8 cellular contexts compared by ENCODE assay signal in genomic region chr9:124771021-124771866, GRCh38. TPM values are rescaled to one million over a fixed set of nuclear protein-coding genes. Genes with fewer than 3 reads are reported as not detected.
A peak's percentile ranks its signal among the peaks of the same experiment; 100 is the strongest.
DNase-seq lines count a peak whose midpoint lies in the region; ATAC-seq, FAIRE-seq and TF ChIP-seq lines count a peak whose summit lies in the region.

NR6A1 (minus strand) TSS chr9:124771311.

- FAIRE-seq in GM19239 (lab: Jason Lieb, UNC) = peak; percentile 95

- peak within 1 kb of the TSS; percentile 87 for H3K4me3 ChIP-seq in coronary artery

- TF ChIP-seq CTCF in coronary artery (IDR thresholded peaks at IDR 0.05) = no peak

- peak; percentile 91 for ATAC-seq in HG03442 (IDR thresholded peaks at IDR 0.05; ENCODE audit: unreplicated experiment)
- ATAC-seq in left lobe of liver = peak; percentile 84

- peak; percentile 74 to 98 (median 92) for DNase-seq in C1 segment of cervical spinal cord (lab: John Stamatoyannopoulos, UW)
- DNase-seq in GM19239 (ENCODE audit: insufficient read length, low spot score) = peak; percentile 97
- peak; percentile 85 for DNase-seq in NCI-H524 treated with DMSO at 0.1 percent for 48 hours (lab: John Stamatoyannopoulos, UW)
- peak; percentile 97 for DNase-seq in activated CD4-positive, alpha-beta T cell treated with anti-CD3 and anti-CD28 coated beads for 48 hours
- peak; percentile 96 for DNase-seq in coronary artery (ENCODE audit: low spot score)
- peak; percentile 97 for DNase-seq in left lobe of liver (ENCODE audit: low spot score)
- DNase-seq in stimulated activated CD4-positive, alpha-beta T cell treated with anti-CD3 and anti-CD28 coated beads, Interleukin-2, amount 100 ng/mL, for 24 hours = peak; percentile 96 to 97

- H3K27ac ChIP-seq in coronary artery = peak within 1 kb of the TSS; percentile 30 to 64

RNA-seq across cellular contexts. Expression of gene NR6A1, which starts in this region (rescaled TPM):
- total RNA-seq in left lobe of liver = 2.4 TPM

Comparison
In these comparisons a context has a peak if more than half of its experiments do, and no peak if none do; other contexts are left out.
1. Peak in every context shown above with its lines: DNase-seq, ATAC-seq, H3K4me3 ChIP-seq and H3K27ac ChIP-seq.